In genomic region chr1:156492013-156492590, GRCh38 we compare ENCODE assay signal across 8 cellular contexts. TPM values are rescaled to one million over a fixed set of nuclear protein-coding genes. Genes with fewer than 3 reads are reported as not detected.
DNase-seq lines count a peak whose midpoint lies in the region; ATAC-seq and TF ChIP-seq lines count a peak whose summit lies in the region.

No MANE protein-coding gene starts in this region.

- no peaks in the 10 kb centered on the region for H3K36me3 Mint-ChIP-seq in activated naive CD4-positive, alpha-beta T cell treated with anti-CD3 and anti-CD28 coated beads for 36 hours (ENCODE audit: low read depth)
- peaks cover 17% of the 10 kb centered on the region for H3K36me3 Mint-ChIP-seq in activated naive CD8-positive, alpha-beta T cell treated with anti-CD3 and anti-CD28 coated beads for 36 hours
- H3K36me3 Mint-ChIP-seq in mesothelial cell of epicardium = no peaks in the 10 kb centered on the region

- no peaks in the 10 kb centered on the region for H3F3A ChIP-seq in PC-3 (ENCODE audit: low read length, unreplicated experiment)

- peaks cover 93% of the 10 kb centered on the region for H3K79me2 ChIP-seq in PC-3 (ENCODE audit: low read length)

- TF ChIP-seq CTCF in mesothelial cell of epicardium (IDR thresholded peaks at IDR 0.05; ENCODE audit: unreplicated experiment) (no peak), tibial artery (IDR thresholded peaks at IDR 0.05) (no peak), PC-3 (conservative IDR thresholded peaks at IDR 0.05; ENCODE audit: low read depth, low read length) (no peak)

- BruUV-seq in PC-3 (replicated peaks; lab: Mats Ljungman, UMichigan) = no TSS peak

- H3K9me3 Mint-ChIP-seq in activated naive CD4-positive, alpha-beta T cell treated with anti-CD3 and anti-CD28 coated beads for 36 hours = no peaks in the 10 kb centered on the region
- no peaks in the 10 kb centered on the region for H3K9me3 Mint-ChIP-seq in activated naive CD8-positive, alpha-beta T cell treated with anti-CD3 and anti-CD28 coated beads for 36 hours
- no peaks in the 10 kb centered on the region for H3K9me3 Mint-ChIP-seq in mesothelial cell of epicardium

- CTCF ChIA-PET in activated naive CD4-positive, alpha-beta T cell treated with anti-CD3 and anti-CD28 coated beads for 36 hours (lab: Charles Lee) = interaction anchor here (1.0 to 18.2 kb wide), 4 partner anchors 5 to 198 kb away, joined by 3 to 306 read pairs (median 154); partner anchors contain the start of gene MEF2D
- CTCF ChIA-PET in PC-3 (lab: Charles Lee) = no interaction called here

- no peaks in the 10 kb centered on the region for H3K9me2 ChIP-seq in PC-3 (replicated peaks; ENCODE audit: low read length)

- H3K27ac ChIP-seq in tibial artery (peak overlapping the region; percentile 85 to 94), PC-3 (ENCODE audit: low read length) (no peak overlapping the region)

- POLR2A ChIA-PET in PC-3 (lab: Charles Lee; ENCODE audit: unreplicated experiment) = no interaction called here

- peak overlapping the region in 1 of 2 donors; percentile 53 for H3K4me3 ChIP-seq in tibial artery
- H3K4me3 ChIP-seq in PC-3 (ENCODE audit: low read length) = no peak overlapping the region

- H3K9me3 ChIP-seq in tibial artery (no peaks in the 10 kb centered on the region), PC-3 (ENCODE audit: low read length) (no peaks in the 10 kb centered on the region)

- H3K27me3 ChIP-seq in tibial artery (no peaks in the 10 kb centered on the region), PC-3 (ENCODE audit: low read length) (no peaks in the 10 kb centered on the region)

- no peaks in the 10 kb centered on the region for H3K27me3 Mint-ChIP-seq in activated naive CD4-positive, alpha-beta T cell treated with anti-CD3 and anti-CD28 coated beads for 36 hours (ENCODE audit: low read depth)
- H3K27me3 Mint-ChIP-seq in activated naive CD8-positive, alpha-beta T cell treated with anti-CD3 and anti-CD28 coated beads for 36 hours = no peaks in the 10 kb centered on the region
- H3K27me3 Mint-ChIP-seq in mesothelial cell of epicardium (ENCODE audit: low read depth) = no peaks in the 10 kb centered on the region

- intact Hi-C loops in activated naive CD4-positive, alpha-beta T cell treated with anti-CD3 and anti-CD28 coated beads for 36 hours (cut with micrococcal nuclease) = no loop called here
- intact Hi-C loops in tibial artery (cut with DNase I; ENCODE audit: low total_unique reads) (no loop called here), PC-3 (cut with micrococcal nuclease) (no loop called here)

- no peak overlapping the region for H2AFZ ChIP-seq in PC-3 (ENCODE audit: low read length)

- ATAC-seq in PC-3 (no peak), HG03039 (IDR thresholded peaks at IDR 0.05; ENCODE audit: unreplicated experiment) (no peak)

- H3K4me1 Mint-ChIP-seq in activated naive CD4-positive, alpha-beta T cell treated with anti-CD3 and anti-CD28 coated beads for 36 hours (ENCODE audit: low read depth) = peaks cover 96% of the 10 kb centered on the region
- peaks cover 97% of the 10 kb centered on the region for H3K4me1 Mint-ChIP-seq in activated naive CD8-positive, alpha-beta T cell treated with anti-CD3 and anti-CD28 coated beads for 36 hours
- H3K4me1 Mint-ChIP-seq in mesothelial cell of epicardium = peaks cover 69% of the 10 kb centered on the region

- H3K36me3 ChIP-seq in tibial artery = peaks cover 0 to 14% (median 8%) of the 10 kb centered on the region in 3 donors
- H3K36me3 ChIP-seq in PC-3 (ENCODE audit: low read depth, low read length) = 0 out of 2 replicates have a peak, but pooled peaks cover 8% of the 10 kb centered on the region

- H3K4me1 ChIP-seq in tibial artery (peaks cover 32 to 100% (median 100%) of the 10 kb centered on the region in 4 donors), PC-3 (ENCODE audit: insufficient read depth, low read length) (peaks cover 29% of the 10 kb centered on the region)

- no peak for DNase-seq in activated naive CD4-positive, alpha-beta T cell treated with anti-CD3 and anti-CD28 coated beads for 36 hours
- DNase-seq in activated naive CD4-positive, alpha-beta T cell treated with anti-CD3 and anti-CD28 coated beads, Interleukin-2, amount 50 U/mL, for 16 hours = no peak
- DNase-seq in activated naive CD8-positive, alpha-beta T cell treated with anti-CD3 and anti-CD28 coated beads for 36 hours = no peak
- DNase-seq in mesothelial cell of epicardium (ENCODE audit: low spot score in 2 of 2, unreplicated experiment in 2 of 2) (no peak), tibial artery (no peak), PC-3 (no peak), KG1 (lab: John Stamatoyannopoulos, UW) (no peak)

- no peak overlapping the region for H3K4me3 Mint-ChIP-seq in activated naive CD4-positive, alpha-beta T cell treated with anti-CD3 and anti-CD28 coated beads for 36 hours
- H3K4me3 Mint-ChIP-seq in activated naive CD8-positive, alpha-beta T cell treated with anti-CD3 and anti-CD28 coated beads for 36 hours = peak overlapping the region; percentile 20
- H3K4me3 Mint-ChIP-seq in mesothelial cell of epicardium = no peak overlapping the region

- no peak overlapping the region for H3K4me2 ChIP-seq in PC-3 (ENCODE audit: low read length)

- H4K20me1 ChIP-seq in PC-3 (ENCODE audit: low read length) = peaks cover 58% of the 10 kb centered on the region

- no peak overlapping the region for H3K9ac ChIP-seq in PC-3 (ENCODE audit: low read length)

- H3K27ac Mint-ChIP-seq in activated naive CD4-positive, alpha-beta T cell treated with anti-CD3 and anti-CD28 coated beads for 36 hours = peak overlapping the region; percentile 50
- H3K27ac Mint-ChIP-seq in activated naive CD8-positive, alpha-beta T cell treated with anti-CD3 and anti-CD28 coated beads for 36 hours = peak overlapping the region; percentile 82
- peak overlapping the region; percentile 10 for H3K27ac Mint-ChIP-seq in mesothelial cell of epicardium

RNA-seq across cellular contexts. Expression of gene MEF2D, which starts 8.5 kb away (rescaled TPM):
- total RNA-seq in activated naive CD4-positive, alpha-beta T cell treated with anti-CD3 and anti-CD28 coated beads for 36 hours = 10 to 100 TPM; 28.8 to 32.8 TPM
- 10 to 100 TPM; 25.7 to 27.8 TPM for total RNA-seq in activated naive CD8-positive, alpha-beta T cell treated with anti-CD3 and anti-CD28 coated beads for 36 hours
- 37.4 to 40.9 TPM (median 37.8 TPM) in 3 replicates for total RNA-seq in mesothelial cell of epicardium
- total RNA-seq in PC-3 (2014; rRNA removed) = 17.3 and 27.4 TPM in 2 replicates

Comparison
In these comparisons a context has a peak if more than half of its experiments do, and no peak if none do; other contexts are left out.
1. H3K27ac Mint-ChIP-seq: peak in every context shown above with its lines; median percentile 82 in activated naive CD8-positive, alpha-beta T cell treated with anti-CD3 and anti-CD28 coated beads for 36 hours; 50 in activated naive CD4-positive, alpha-beta T cell treated with anti-CD3 and anti-CD28 coated beads for 36 hours; 10 in mesothelial cell of epicardium.